Comparison of ENCODE assay signal across 8 cellular contexts in genomic region chr2:73999881-74000597, GRCh38. TPM values are rescaled to one million over a fixed set of nuclear protein-coding genes. Genes with fewer than 3 reads are reported as not detected.
DNase-seq lines count a peak whose midpoint lies in the region; ATAC-seq and TF ChIP-seq lines count a peak whose summit lies in the region.

No MANE protein-coding gene starts in this region.

- no peak overlapping the region for H3K4me3 Mint-ChIP-seq in stimulated activated naive CD8-positive, alpha-beta T cell treated with anti-CD3 and anti-CD28 coated beads, Interleukin-15, Interleukin-2, amounts not matched to agents 100 ng/mL and 50 ng/mL, for 24 hours
- peak overlapping the region in 1 of 2 donors; percentile 4 for H3K4me3 Mint-ChIP-seq in stimulated activated naive CD8-positive, alpha-beta T cell treated with anti-CD3 and anti-CD28 coated beads, Interleukin-15, amount 100 ng/mL, for 72 hours
- no peak overlapping the region for H3K4me3 Mint-ChIP-seq in activated T-cell treated with anti-CD3 and anti-CD28 coated beads, Interleukin-2, amount 50 U/mL, for 72 hours

- peaks cover 53% of the 10 kb centered on the region for H3K79me1 ChIP-seq in mesenchymal stem cell (replicated peaks; ENCODE audit: low read length, poor library complexity, severe bottlenecking)

- 40% methylated on average over 10 of the region's 10 CpGs for WGBS in mesenchymal stem cell

- no peak overlapping the region for H3K4me3 ChIP-seq in mesenchymal stem cell (ENCODE audit: insufficient read depth in 1 of 2, low read depth in 1 of 2, low read length in 2 of 2)
- no peak overlapping the region for H3K4me3 ChIP-seq in vagina

- ATAC-seq in stimulated activated naive CD8-positive, alpha-beta T cell treated with anti-CD3 and anti-CD28 coated beads, Interleukin-15, amount 100 ng/mL, for 72 hours = no peak
- no peak for ATAC-seq in activated T-cell treated with anti-CD3 and anti-CD28 coated beads, Interleukin-2, amount 50 U/mL, for 72 hours (replicated peaks in 1 of 2)

- H4K8ac ChIP-seq in mesenchymal stem cell (ENCODE audit: low read length) = no peak overlapping the region

- H3K14ac ChIP-seq in mesenchymal stem cell (ENCODE audit: low read length in 2 of 2) = no peak overlapping the region

- intact Hi-C loops in vagina (cut with DNase I) = no loop called here

- peak overlapping the region in 1 of 2 experiments; percentile 1 for H3K18ac ChIP-seq in mesenchymal stem cell (ENCODE audit: low read depth in 1 of 2, low read length in 2 of 2)

- DNase-seq in stimulated activated naive CD8-positive, alpha-beta T cell treated with anti-CD3 and anti-CD28 coated beads, Interleukin-15, amount 100 ng/mL, for 72 hours = no peak
- DNase-seq in amniotic epithelial cell (ENCODE audit: low read depth) (peak; percentile 64), mesenchymal stem cell (peak; percentile 69), vagina (ENCODE audit: extremely low spot score in 2 of 2) (no peak), NCI-H526 (lab: John Stamatoyannopoulos, UW) (no peak), NCI-H2081 (lab: John Stamatoyannopoulos, UW) (no peak)
- DNase-seq in activated T-cell treated with anti-CD3 and anti-CD28 coated beads, Interleukin-2, amount 50 U/mL, for 72 hours = no peak

- no peak overlapping the region for H4K91ac ChIP-seq in mesenchymal stem cell (ENCODE audit: low read length)

- H3K9me3 Mint-ChIP-seq in stimulated activated naive CD8-positive, alpha-beta T cell treated with anti-CD3 and anti-CD28 coated beads, Interleukin-15, Interleukin-2, amounts not matched to agents 100 ng/mL and 50 ng/mL, for 24 hours = no peaks in the 10 kb centered on the region
- H3K9me3 Mint-ChIP-seq in stimulated activated naive CD8-positive, alpha-beta T cell treated with anti-CD3 and anti-CD28 coated beads, Interleukin-15, amount 100 ng/mL, for 72 hours = no peaks in the 10 kb centered on the region
- H3K9me3 Mint-ChIP-seq in activated T-cell treated with anti-CD3 and anti-CD28 coated beads, Interleukin-2, amount 50 U/mL, for 72 hours = no peaks in the 10 kb centered on the region

- H3K36me3 Mint-ChIP-seq in stimulated activated naive CD8-positive, alpha-beta T cell treated with anti-CD3 and anti-CD28 coated beads, Interleukin-15, Interleukin-2, amounts not matched to agents 100 ng/mL and 50 ng/mL, for 24 hours (ENCODE audit: low read depth) = peaks cover 5% of the 10 kb centered on the region
- no peaks in the 10 kb centered on the region for H3K36me3 Mint-ChIP-seq in activated T-cell treated with anti-CD3 and anti-CD28 coated beads, Interleukin-2, amount 50 U/mL, for 72 hours (ENCODE audit: insufficient read depth in 2 of 2)

- no peak overlapping the region for H2AK5ac ChIP-seq in mesenchymal stem cell (ENCODE audit: low read length, severe bottlenecking)

- TF ChIP-seq CTCF in vagina (IDR thresholded peaks at IDR 0.05) = no peak

- no peak overlapping the region for H2BK120ac ChIP-seq in mesenchymal stem cell (ENCODE audit: low read depth, low read length)

- H3K4me1 Mint-ChIP-seq in stimulated activated naive CD8-positive, alpha-beta T cell treated with anti-CD3 and anti-CD28 coated beads, Interleukin-15, Interleukin-2, amounts not matched to agents 100 ng/mL and 50 ng/mL, for 24 hours (ENCODE audit: low read depth) = peaks cover 90% of the 10 kb centered on the region
- peaks cover 96% of the 10 kb centered on the region for H3K4me1 Mint-ChIP-seq in stimulated activated naive CD8-positive, alpha-beta T cell treated with anti-CD3 and anti-CD28 coated beads, Interleukin-15, amount 100 ng/mL, for 72 hours
- H3K4me1 Mint-ChIP-seq in activated T-cell treated with anti-CD3 and anti-CD28 coated beads, Interleukin-2, amount 50 U/mL, for 72 hours (ENCODE audit: low read depth) = peaks cover 85% of the 10 kb centered on the region

- H3K36me3 ChIP-seq in mesenchymal stem cell (ENCODE audit: control insufficient read depth in 1 of 2, insufficient read depth in 2 of 2, low read depth in 1 of 2, low read length in 2 of 2) (peaks cover 0 to 9% of the 10 kb centered on the region in 2 experiments), vagina (no peaks in the 10 kb centered on the region)

- no peak overlapping the region for H2BK12ac ChIP-seq in mesenchymal stem cell (ENCODE audit: low read length in 2 of 2)

- H3K4ac ChIP-seq in mesenchymal stem cell (ENCODE audit: low read depth in 1 of 2, low read length in 2 of 2) = no peak overlapping the region

- H2BK5ac ChIP-seq in mesenchymal stem cell (ENCODE audit: low read depth, low read length, poor library complexity, severe bottlenecking) = no peak overlapping the region

- TF ChIP-seq POLR2A in vagina (IDR thresholded peaks at IDR 0.05) = no peak

- peaks cover 41% of the 10 kb centered on the region for H3K4me1 ChIP-seq in mesenchymal stem cell (ENCODE audit: control insufficient read depth, insufficient read depth, low read depth, low read length)
- H3K4me1 ChIP-seq in vagina = peaks cover 53% of the 10 kb centered on the region

- no peak overlapping the region for H3K9ac ChIP-seq in mesenchymal stem cell (ENCODE audit: low read length)

- H3K27ac ChIP-seq in mesenchymal stem cell (ENCODE audit: low read length, poor library complexity, severe bottlenecking) = no peak overlapping the region
- peak overlapping the region; percentile 16 for H3K27ac ChIP-seq in vagina

- H2BK15ac ChIP-seq in mesenchymal stem cell (ENCODE audit: low read depth, poor library complexity, severe bottlenecking) = no peak overlapping the region

- H3K27me3 ChIP-seq in mesenchymal stem cell (ENCODE audit: control insufficient read depth in 1 of 2, insufficient read depth in 1 of 2, low read length in 2 of 2) (peaks cover 0 to 34% of the 10 kb centered on the region in 2 experiments), vagina (no peaks in the 10 kb centered on the region)

- H3K9me3 ChIP-seq in mesenchymal stem cell (ENCODE audit: control insufficient read depth, low read length) = no peaks in the 10 kb centered on the region
- H3K9me3 ChIP-seq in vagina = no peaks in the 10 kb centered on the region

- peak overlapping the region; percentile 46 for H3K27ac Mint-ChIP-seq in stimulated activated naive CD8-positive, alpha-beta T cell treated with anti-CD3 and anti-CD28 coated beads, Interleukin-15, Interleukin-2, amounts not matched to agents 100 ng/mL and 50 ng/mL, for 24 hours
- no peak overlapping the region for H3K27ac Mint-ChIP-seq in stimulated activated naive CD8-positive, alpha-beta T cell treated with anti-CD3 and anti-CD28 coated beads, Interleukin-15, amount 100 ng/mL, for 72 hours
- no peak overlapping the region for H3K27ac Mint-ChIP-seq in activated T-cell treated with anti-CD3 and anti-CD28 coated beads, Interleukin-2, amount 50 U/mL, for 72 hours

- H3K4me2 ChIP-seq in mesenchymal stem cell (ENCODE audit: low read length, poor library complexity, severe bottlenecking) = no peak overlapping the region

- no peak overlapping the region for H3K23ac ChIP-seq in mesenchymal stem cell (ENCODE audit: low read length in 2 of 2)

- H2AFZ ChIP-seq in mesenchymal stem cell (ENCODE audit: low read depth, low read length) = no peak overlapping the region

- no peaks in the 10 kb centered on the region for H3K27me3 Mint-ChIP-seq in stimulated activated naive CD8-positive, alpha-beta T cell treated with anti-CD3 and anti-CD28 coated beads, Interleukin-15, Interleukin-2, amounts not matched to agents 100 ng/mL and 50 ng/mL, for 24 hours
- H3K27me3 Mint-ChIP-seq in stimulated activated naive CD8-positive, alpha-beta T cell treated with anti-CD3 and anti-CD28 coated beads, Interleukin-15, amount 100 ng/mL, for 72 hours = no peaks in the 10 kb centered on the region
- H3K27me3 Mint-ChIP-seq in activated T-cell treated with anti-CD3 and anti-CD28 coated beads, Interleukin-2, amount 50 U/mL, for 72 hours (ENCODE audit: low read depth) = no peaks in the 10 kb centered on the region

RNA-seq across cellular contexts. Expression of gene TET3, which starts 15.3 kb away (rescaled TPM):
- polyA plus RNA-seq in mesenchymal stem cell (2013, experiment 1 of 2) = 3.7 TPM
- polyA plus RNA-seq in mesenchymal stem cell (2013, experiment 2 of 2) = 3.4 TPM
- total RNA-seq in vagina = 12.3 TPM
- 10 to 100 TPM; 18.6 to 19.7 TPM for total RNA-seq in activated T-cell treated with anti-CD3 and anti-CD28 coated beads, Interleukin-2, amount 50 U/mL, for 72 hours

Comparison
In these comparisons a context has a peak if more than half of its experiments do, and no peak if none do; other contexts are left out.
1. DNase-seq: peak in amniotic epithelial cell (single experiment) and mesenchymal stem cell (single experiment); none in stimulated activated naive CD8-positive, alpha-beta T cell treated with anti-CD3 and anti-CD28 coated beads, Interleukin-15, amount 100 ng/mL, for 72 hours (0 of 2), vagina (0 of 2), activated T-cell treated with anti-CD3 and anti-CD28 coated beads, Interleukin-2, amount 50 U/mL, for 72 hours (0 of 2), NCI-H526 (0 of 2) and NCI-H2081 (0 of 2).